Comparison of ENCODE assay signal across 13 cellular contexts in genomic region chr9:94812343-94812742, GRCh38.
DNase-seq lines count a peak whose midpoint lies in the region; ATAC-seq and TF ChIP-seq lines count a peak whose summit lies in the region.
"Had no signal": no experiment of that assay in that cellular context is flagged by ENCODE, and none has a peak within 500 bp of the region (broad histone marks: within the 10 kb centered on the region; RNA-seq: fewer than 3 reads in every experiment).

No MANE protein-coding gene starts in this region.

- in situ Hi-C loops in astrocyte of the spinal cord (cut with HindIII; ENCODE audit: low sequenced_read_pairs) = no loop called here

- no peak overlapping the region for H3K27ac Mint-ChIP-seq in activated naive CD8-positive, alpha-beta T cell treated with anti-CD3 and anti-CD28 coated beads, Interleukin-2, amount 50 U/mL, for 24 hours
- H3K27ac Mint-ChIP-seq in activated naive CD8-positive, alpha-beta T cell treated with anti-CD3 and anti-CD28 coated beads for 36 hours = no peak overlapping the region
- H3K27ac Mint-ChIP-seq: neural progenitor cell, T-cell had no signal

- no peaks in the 10 kb centered on the region for H3K9me3 ChIP-seq in uterus

- no peaks in the 10 kb centered on the region for H3K4me1 ChIP-seq in uterus

- peak; percentile 3 for DNase-seq in activated naive CD8-positive, alpha-beta T cell treated with anti-CD3 and anti-CD28 coated beads, Interleukin-2, amount 50 U/mL, for 24 hours
- no peak for DNase-seq in activated naive CD8-positive, alpha-beta T cell treated with anti-CD3 and anti-CD28 coated beads for 36 hours
- peak; percentile 74 for DNase-seq in astrocyte of the spinal cord (ENCODE audit: low read depth, low spot score)
- DNase-seq in iris pigment epithelial cell (ENCODE audit: low read depth) = peak; percentile 80
- DNase-seq in uterus = no peak
- DNase-seq in NCI-H1417 treated with DMSO at 0.1 percent for 48 hours (lab: John Stamatoyannopoulos, UW) = no peak
- DNase-seq: central memory CD4-positive, alpha-beta T cell; NCI-H446 treated with DMSO at 0.1 percent for 48 hours; stimulated activated CD4-positive, alpha-beta T cell treated with anti-CD3 and anti-CD28 coated beads, Interleukin-4, amount 100 ng/mL, for 24 hours; T-cell had no signal

- peaks cover 10% of the 10 kb centered on the region for H3K4me1 Mint-ChIP-seq in activated naive CD8-positive, alpha-beta T cell treated with anti-CD3 and anti-CD28 coated beads, Interleukin-2, amount 50 U/mL, for 24 hours
- H3K4me1 Mint-ChIP-seq in activated naive CD8-positive, alpha-beta T cell treated with anti-CD3 and anti-CD28 coated beads for 36 hours = peaks cover 8% of the 10 kb centered on the region
- H3K4me1 Mint-ChIP-seq: T-cell had no signal

- H3K27me3 Mint-ChIP-seq in activated naive CD8-positive, alpha-beta T cell treated with anti-CD3 and anti-CD28 coated beads, Interleukin-2, amount 50 U/mL, for 24 hours = no peaks in the 10 kb centered on the region
- no peaks in the 10 kb centered on the region for H3K27me3 Mint-ChIP-seq in activated naive CD8-positive, alpha-beta T cell treated with anti-CD3 and anti-CD28 coated beads for 36 hours
- H3K27me3 Mint-ChIP-seq: T-cell had no signal

- no peak for TF ChIP-seq POLR2A in uterus (IDR thresholded peaks at IDR 0.05)

- intact Hi-C loops in uterus (cut with DNase I; ENCODE audit: low total_unique reads) = loop anchor here (10.0 kb wide), 2 partner anchors 52 to 112 kb away; no protein-coding TSS in a partner anchor

- peak overlapping the region; percentile 51 to 69 for H3K27ac ChIP-seq in uterus
- H3K27ac ChIP-seq: neural progenitor cell had no signal

- H3K9me3 Mint-ChIP-seq in activated naive CD8-positive, alpha-beta T cell treated with anti-CD3 and anti-CD28 coated beads, Interleukin-2, amount 50 U/mL, for 24 hours = no peaks in the 10 kb centered on the region
- no peaks in the 10 kb centered on the region for H3K9me3 Mint-ChIP-seq in activated naive CD8-positive, alpha-beta T cell treated with anti-CD3 and anti-CD28 coated beads for 36 hours
- H3K9me3 Mint-ChIP-seq: neural progenitor cell, T-cell had no signal

- H3K36me3 ChIP-seq in uterus = no peaks in the 10 kb centered on the region
- H3K36me3 ChIP-seq: neural progenitor cell had no signal

- peak; percentile 84 for ATAC-seq in activated naive CD8-positive, alpha-beta T cell treated with anti-CD3 and anti-CD28 coated beads, Interleukin-2, amount 50 U/mL, for 24 hours
- ATAC-seq in HG03095 (IDR thresholded peaks at IDR 0.05; ENCODE audit: unreplicated experiment) = no peak
- no peak for ATAC-seq in GM19463 (IDR thresholded peaks at IDR 0.05; ENCODE audit: unreplicated experiment)
- ATAC-seq: T-cell had no signal

- peaks cover 10% of the 10 kb centered on the region for H3K36me3 Mint-ChIP-seq in activated naive CD8-positive, alpha-beta T cell treated with anti-CD3 and anti-CD28 coated beads, Interleukin-2, amount 50 U/mL, for 24 hours (ENCODE audit: low read depth)
- peaks cover 22% of the 10 kb centered on the region for H3K36me3 Mint-ChIP-seq in activated naive CD8-positive, alpha-beta T cell treated with anti-CD3 and anti-CD28 coated beads for 36 hours

- H3K27me3 ChIP-seq in uterus = no peaks in the 10 kb centered on the region
- H3K27me3 ChIP-seq: neural progenitor cell had no signal

- H3K4me3 ChIP-seq in astrocyte of the spinal cord (ENCODE audit: low read depth, low read length) (no peak overlapping the region), uterus (no peak overlapping the region)
- H3K4me3 ChIP-seq: neural progenitor cell had no signal

- TF ChIP-seq CTCF in astrocyte of the spinal cord (IDR thresholded peaks at IDR 0.05; ENCODE audit: low read depth, low read length) (no peak), uterus (IDR thresholded peaks at IDR 0.05) (no peak)

- no peak overlapping the region for H3K4me3 Mint-ChIP-seq in activated naive CD8-positive, alpha-beta T cell treated with anti-CD3 and anti-CD28 coated beads, Interleukin-2, amount 50 U/mL, for 24 hours
- no peak overlapping the region for H3K4me3 Mint-ChIP-seq in activated naive CD8-positive, alpha-beta T cell treated with anti-CD3 and anti-CD28 coated beads for 36 hours
- H3K4me3 Mint-ChIP-seq: neural progenitor cell, T-cell had no signal

Comparison
In these comparisons a context has a peak if more than half of its experiments do, and no peak if none do; other contexts are left out.
1. DNase-seq: peak in activated naive CD8-positive, alpha-beta T cell treated with anti-CD3 and anti-CD28 coated beads, Interleukin-2, amount 50 U/mL, for 24 hours (single experiment), astrocyte of the spinal cord (single experiment) and iris pigment epithelial cell (single experiment); none in activated naive CD8-positive, alpha-beta T cell treated with anti-CD3 and anti-CD28 coated beads for 36 hours (single experiment), uterus (0 of 2) and NCI-H1417 treated with DMSO at 0.1 percent for 48 hours (single experiment).